1 cellular context compared by ENCODE assay signal in the genomic region with DNA sequence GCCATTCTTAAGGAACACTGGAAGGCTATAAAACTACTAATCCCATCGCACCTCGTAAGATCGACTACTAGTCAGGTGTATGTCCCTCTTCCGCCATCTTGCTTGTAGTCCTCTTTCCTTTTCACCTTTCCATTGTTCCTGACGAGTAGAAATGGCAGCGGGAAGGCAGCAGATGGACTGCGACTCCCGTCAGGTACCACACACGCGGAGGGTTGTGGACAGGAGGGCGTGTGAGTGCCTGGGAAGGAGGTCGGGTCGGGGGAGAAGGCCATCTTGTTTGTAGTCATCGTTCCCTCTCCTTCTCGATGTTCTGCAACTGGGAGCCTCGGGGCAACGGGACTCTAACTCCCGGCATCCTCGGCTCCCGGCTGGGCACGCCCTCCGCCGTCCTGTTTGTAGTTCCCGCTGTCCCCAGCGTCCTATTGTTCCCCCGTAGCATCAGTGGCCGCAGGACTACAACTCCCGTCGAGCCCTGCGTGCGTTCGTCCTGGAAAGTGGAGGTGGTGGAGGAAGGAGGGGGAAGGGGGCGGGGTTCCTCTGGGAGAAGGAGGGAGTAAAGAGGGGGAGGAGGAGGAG.
TF ChIP-seq lines count a peak whose summit lies in the region.

No MANE protein-coding gene starts in this region.

TF ChIP-seq in GM12878, 131 proteins besides CTCF, POLR2A, EP300 and RAD21 (continued from another document):
- TF ChIP-seq, protein P1, sequence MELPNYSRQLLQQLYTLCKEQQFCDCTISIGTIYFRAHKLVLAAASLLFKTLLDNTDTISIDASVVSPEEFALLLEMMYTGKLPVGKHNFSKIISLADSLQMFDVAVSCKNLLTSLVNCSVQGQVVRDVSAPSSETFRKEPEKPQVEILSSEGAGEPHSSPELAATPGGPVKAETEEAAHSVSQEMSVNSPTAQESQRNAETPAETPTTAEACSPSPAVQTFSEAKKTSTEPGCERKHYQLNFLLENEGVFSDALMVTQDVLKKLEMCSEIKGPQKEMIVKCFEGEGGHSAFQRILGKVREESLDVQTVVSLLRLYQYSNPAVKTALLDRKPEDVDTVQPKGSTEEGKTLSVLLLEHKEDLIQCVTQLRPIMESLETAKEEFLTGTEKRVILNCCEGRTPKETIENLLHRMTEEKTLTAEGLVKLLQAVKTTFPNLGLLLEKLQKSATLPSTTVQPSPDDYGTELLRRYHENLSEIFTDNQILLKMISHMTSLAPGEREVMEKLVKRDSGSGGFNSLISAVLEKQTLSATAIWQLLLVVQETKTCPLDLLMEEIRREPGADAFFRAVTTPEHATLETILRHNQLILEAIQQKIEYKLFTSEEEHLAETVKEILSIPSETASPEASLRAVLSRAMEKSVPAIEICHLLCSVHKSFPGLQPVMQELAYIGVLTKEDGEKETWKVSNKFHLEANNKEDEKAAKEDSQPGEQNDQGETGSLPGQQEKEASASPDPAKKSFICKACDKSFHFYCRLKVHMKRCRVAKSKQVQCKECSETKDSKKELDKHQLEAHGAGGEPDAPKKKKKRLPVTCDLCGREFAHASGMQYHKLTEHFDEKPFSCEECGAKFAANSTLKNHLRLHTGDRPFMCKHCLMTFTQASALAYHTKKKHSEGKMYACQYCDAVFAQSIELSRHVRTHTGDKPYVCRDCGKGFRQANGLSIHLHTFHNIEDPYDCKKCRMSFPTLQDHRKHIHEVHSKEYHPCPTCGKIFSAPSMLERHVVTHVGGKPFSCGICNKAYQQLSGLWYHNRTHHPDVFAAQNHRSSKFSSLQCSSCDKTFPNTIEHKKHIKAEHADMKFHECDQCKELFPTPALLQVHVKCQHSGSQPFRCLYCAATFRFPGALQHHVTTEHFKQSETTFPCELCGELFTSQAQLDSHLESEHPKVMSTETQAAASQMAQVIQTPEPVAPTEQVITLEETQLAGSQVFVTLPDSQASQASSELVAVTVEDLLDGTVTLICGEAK (IDR thresholded peaks at IDR 0.05; ENCODE audit: borderline replicate concordance), result peak; percentile 82
- TF ChIP-seq BMI1 (IDR thresholded peaks at IDR 0.05; ENCODE audit: borderline replicate concordance) (no peak), FOXM1 (IDR thresholded peaks at IDR 0.05; ENCODE audit: low read depth, low read length) (no peak), RB1 (IDR thresholded peaks at IDR 0.05; ENCODE audit: borderline replicate concordance) (no peak), SRF (IDR thresholded peaks at IDR 0.05; ENCODE audit: low read depth in 2 of 2, low read length in 2 of 2) (peak in 1 of 2 experiments; percentile 9; a peak in 1 of 4 replicates), RUNX3 (IDR thresholded peaks at IDR 0.05; ENCODE audit: low read length) (no peak), RBBP5 (conservative IDR thresholded peaks at IDR 0.05) (no peak), FOXK2 (IDR thresholded peaks at IDR 0.05) (peak; percentile 54), NFXL1 (IDR thresholded peaks at IDR 0.05; ENCODE audit: borderline replicate concordance) (no peak), MYC (IDR thresholded peaks at IDR 0.05; ENCODE audit: insufficient read depth, insufficient read length, insufficient replicate concordance, low read length, severe bottlenecking) (no peak), KAT2A (conservative IDR thresholded peaks at IDR 0.05; ENCODE audit: control insufficient read depth, low read depth, low read length) (no peak), KDM1A (IDR thresholded peaks at IDR 0.05; ENCODE audit: borderline replicate concordance) (no peak), TBL1XR1 (IDR thresholded peaks at IDR 0.05; ENCODE audit: low read depth, low read length) (peak; percentile 42), TAF1 (IDR thresholded peaks at IDR 0.05; ENCODE audit: borderline replicate concordance, low read depth, low read length) (peak; percentile 26; the same call in 1 of the 2 replicates)
- TF ChIP-seq, protein P2, sequence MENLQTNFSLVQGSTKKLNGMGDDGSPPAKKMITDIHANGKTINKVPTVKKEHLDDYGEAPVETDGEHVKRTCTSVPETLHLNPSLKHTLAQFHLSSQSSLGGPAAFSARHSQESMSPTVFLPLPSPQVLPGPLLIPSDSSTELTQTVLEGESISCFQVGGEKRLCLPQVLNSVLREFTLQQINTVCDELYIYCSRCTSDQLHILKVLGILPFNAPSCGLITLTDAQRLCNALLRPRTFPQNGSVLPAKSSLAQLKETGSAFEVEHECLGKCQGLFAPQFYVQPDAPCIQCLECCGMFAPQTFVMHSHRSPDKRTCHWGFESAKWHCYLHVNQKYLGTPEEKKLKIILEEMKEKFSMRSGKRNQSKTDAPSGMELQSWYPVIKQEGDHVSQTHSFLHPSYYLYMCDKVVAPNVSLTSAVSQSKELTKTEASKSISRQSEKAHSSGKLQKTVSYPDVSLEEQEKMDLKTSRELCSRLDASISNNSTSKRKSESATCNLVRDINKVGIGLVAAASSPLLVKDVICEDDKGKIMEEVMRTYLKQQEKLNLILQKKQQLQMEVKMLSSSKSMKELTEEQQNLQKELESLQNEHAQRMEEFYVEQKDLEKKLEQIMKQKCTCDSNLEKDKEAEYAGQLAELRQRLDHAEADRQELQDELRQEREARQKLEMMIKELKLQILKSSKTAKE (IDR thresholded peaks at IDR 0.05; ENCODE audit: low read depth, poor library complexity, severe bottlenecking), result no peak
- TF ChIP-seq, protein P3, sequence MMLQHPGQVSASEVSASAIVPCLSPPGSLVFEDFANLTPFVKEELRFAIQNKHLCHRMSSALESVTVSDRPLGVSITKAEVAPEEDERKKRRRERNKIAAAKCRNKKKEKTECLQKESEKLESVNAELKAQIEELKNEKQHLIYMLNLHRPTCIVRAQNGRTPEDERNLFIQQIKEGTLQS (IDR thresholded peaks at IDR 0.05; ENCODE audit: borderline replicate concordance, extremely low read depth, low read depth, low read length), result no peak
- TF ChIP-seq, protein P4, sequence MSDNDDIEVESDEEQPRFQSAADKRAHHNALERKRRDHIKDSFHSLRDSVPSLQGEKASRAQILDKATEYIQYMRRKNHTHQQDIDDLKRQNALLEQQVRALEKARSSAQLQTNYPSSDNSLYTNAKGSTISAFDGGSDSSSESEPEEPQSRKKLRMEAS (IDR thresholded peaks at IDR 0.05; ENCODE audit: low read depth, low read length), result peak; percentile 47; the same call in 1 of the 2 replicates
- TF ChIP-seq, protein P5, sequence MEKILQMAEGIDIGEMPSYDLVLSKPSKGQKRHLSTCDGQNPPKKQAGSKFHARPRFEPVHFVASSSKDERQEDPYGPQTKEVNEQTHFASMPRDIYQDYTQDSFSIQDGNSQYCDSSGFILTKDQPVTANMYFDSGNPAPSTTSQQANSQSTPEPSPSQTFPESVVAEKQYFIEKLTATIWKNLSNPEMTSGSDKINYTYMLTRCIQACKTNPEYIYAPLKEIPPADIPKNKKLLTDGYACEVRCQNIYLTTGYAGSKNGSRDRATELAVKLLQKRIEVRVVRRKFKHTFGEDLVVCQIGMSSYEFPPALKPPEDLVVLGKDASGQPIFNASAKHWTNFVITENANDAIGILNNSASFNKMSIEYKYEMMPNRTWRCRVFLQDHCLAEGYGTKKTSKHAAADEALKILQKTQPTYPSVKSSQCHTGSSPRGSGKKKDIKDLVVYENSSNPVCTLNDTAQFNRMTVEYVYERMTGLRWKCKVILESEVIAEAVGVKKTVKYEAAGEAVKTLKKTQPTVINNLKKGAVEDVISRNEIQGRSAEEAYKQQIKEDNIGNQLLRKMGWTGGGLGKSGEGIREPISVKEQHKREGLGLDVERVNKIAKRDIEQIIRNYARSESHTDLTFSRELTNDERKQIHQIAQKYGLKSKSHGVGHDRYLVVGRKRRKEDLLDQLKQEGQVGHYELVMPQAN (conservative IDR thresholded peaks at IDR 0.05), result no peak
- TF ChIP-seq, protein P6, sequence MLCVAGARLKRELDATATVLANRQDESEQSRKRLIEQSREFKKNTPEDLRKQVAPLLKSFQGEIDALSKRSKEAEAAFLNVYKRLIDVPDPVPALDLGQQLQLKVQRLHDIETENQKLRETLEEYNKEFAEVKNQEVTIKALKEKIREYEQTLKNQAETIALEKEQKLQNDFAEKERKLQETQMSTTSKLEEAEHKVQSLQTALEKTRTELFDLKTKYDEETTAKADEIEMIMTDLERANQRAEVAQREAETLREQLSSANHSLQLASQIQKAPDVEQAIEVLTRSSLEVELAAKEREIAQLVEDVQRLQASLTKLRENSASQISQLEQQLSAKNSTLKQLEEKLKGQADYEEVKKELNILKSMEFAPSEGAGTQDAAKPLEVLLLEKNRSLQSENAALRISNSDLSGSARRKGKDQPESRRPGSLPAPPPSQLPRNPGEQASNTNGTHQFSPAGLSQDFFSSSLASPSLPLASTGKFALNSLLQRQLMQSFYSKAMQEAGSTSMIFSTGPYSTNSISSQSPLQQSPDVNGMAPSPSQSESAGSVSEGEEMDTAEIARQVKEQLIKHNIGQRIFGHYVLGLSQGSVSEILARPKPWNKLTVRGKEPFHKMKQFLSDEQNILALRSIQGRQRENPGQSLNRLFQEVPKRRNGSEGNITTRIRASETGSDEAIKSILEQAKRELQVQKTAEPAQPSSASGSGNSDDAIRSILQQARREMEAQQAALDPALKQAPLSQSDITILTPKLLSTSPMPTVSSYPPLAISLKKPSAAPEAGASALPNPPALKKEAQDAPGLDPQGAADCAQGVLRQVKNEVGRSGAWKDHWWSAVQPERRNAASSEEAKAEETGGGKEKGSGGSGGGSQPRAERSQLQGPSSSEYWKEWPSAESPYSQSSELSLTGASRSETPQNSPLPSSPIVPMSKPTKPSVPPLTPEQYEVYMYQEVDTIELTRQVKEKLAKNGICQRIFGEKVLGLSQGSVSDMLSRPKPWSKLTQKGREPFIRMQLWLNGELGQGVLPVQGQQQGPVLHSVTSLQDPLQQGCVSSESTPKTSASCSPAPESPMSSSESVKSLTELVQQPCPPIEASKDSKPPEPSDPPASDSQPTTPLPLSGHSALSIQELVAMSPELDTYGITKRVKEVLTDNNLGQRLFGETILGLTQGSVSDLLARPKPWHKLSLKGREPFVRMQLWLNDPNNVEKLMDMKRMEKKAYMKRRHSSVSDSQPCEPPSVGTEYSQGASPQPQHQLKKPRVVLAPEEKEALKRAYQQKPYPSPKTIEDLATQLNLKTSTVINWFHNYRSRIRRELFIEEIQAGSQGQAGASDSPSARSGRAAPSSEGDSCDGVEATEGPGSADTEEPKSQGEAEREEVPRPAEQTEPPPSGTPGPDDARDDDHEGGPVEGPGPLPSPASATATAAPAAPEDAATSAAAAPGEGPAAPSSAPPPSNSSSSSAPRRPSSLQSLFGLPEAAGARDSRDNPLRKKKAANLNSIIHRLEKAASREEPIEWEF (IDR thresholded peaks at IDR 0.05; ENCODE audit: insufficient replicate concordance, low read depth, low read length), result no peak
